Comparison of ENCODE assay signal across 1 cellular context in the genomic region with DNA sequence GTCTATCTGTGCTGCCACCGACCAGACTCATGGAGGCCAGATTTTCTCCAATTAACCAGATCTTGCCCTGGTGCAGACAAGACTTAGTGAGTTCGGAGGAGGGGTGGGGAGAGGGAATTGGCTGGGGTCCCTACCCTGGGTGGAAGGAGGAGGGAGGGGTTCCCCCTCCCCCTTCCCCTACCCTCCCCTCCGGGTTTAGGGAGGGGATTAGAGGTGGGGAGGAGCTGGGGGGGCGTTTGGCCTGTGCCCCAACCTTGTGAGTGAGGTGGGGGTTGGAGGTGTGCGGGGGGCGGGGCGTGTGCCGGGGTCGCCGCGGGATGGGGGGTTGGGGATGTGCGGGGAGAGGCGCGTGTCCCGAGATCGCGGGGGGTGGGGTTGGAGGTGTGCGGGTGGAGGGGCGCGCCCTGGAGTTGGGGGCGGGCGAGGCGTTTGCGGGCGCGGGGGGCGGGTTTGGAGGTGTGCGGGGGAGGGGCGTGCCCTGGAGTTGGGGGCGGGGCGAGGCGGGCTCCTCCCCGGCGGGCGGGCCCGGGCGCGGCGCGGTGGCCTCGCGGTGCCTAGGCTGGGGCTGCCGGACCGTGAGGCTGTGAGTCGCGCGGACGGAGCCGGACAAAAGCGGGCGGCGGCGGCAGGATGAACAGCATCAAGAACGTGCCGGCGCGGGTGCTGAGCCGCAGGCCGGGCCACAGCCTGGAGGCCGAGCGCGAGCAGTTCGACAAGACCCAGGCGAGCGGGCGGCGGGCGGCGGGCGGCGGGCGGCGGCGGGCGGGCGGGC.
TF ChIP-seq lines count a peak whose summit lies in the region.

A gene with protein sequence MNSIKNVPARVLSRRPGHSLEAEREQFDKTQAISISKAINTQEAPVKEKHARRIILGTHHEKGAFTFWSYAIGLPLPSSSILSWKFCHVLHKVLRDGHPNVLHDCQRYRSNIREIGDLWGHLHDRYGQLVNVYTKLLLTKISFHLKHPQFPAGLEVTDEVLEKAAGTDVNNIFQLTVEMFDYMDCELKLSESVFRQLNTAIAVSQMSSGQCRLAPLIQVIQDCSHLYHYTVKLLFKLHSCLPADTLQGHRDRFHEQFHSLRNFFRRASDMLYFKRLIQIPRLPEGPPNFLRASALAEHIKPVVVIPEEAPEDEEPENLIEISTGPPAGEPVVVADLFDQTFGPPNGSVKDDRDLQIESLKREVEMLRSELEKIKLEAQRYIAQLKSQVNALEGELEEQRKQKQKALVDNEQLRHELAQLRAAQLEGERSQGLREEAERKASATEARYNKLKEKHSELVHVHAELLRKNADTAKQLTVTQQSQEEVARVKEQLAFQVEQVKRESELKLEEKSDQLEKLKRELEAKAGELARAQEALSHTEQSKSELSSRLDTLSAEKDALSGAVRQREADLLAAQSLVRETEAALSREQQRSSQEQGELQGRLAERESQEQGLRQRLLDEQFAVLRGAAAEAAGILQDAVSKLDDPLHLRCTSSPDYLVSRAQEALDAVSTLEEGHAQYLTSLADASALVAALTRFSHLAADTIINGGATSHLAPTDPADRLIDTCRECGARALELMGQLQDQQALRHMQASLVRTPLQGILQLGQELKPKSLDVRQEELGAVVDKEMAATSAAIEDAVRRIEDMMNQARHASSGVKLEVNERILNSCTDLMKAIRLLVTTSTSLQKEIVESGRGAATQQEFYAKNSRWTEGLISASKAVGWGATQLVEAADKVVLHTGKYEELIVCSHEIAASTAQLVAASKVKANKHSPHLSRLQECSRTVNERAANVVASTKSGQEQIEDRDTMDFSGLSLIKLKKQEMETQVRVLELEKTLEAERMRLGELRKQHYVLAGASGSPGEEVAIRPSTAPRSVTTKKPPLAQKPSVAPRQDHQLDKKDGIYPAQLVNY (plus strand): TSS at position 537 of the 772 bp plus-strand sequence. CDS start 94 bp downstream, at position 631.

TF ChIP-seq in HEK293T, 16 proteins besides CTCF, POLR2A, EP300 and RAD21 (continued from another document):
- TF ChIP-seq SUZ12 (IDR thresholded peaks at IDR 0.05), result no peak
- TF ChIP-seq FOXM1 (IDR thresholded peaks at IDR 0.05; ENCODE audit: borderline replicate concordance), result no peak
TF ChIP-seq in HEK293T: peak in this region for 0.
